ENCODE assay signal across 8 cellular contexts in genomic region chr3:133926736-133927542, GRCh38. TPM values are rescaled to one million over a fixed set of nuclear protein-coding genes. Genes with fewer than 3 reads are reported as not detected.
DNase-seq lines count a peak whose midpoint lies in the region; ATAC-seq and TF ChIP-seq lines count a peak whose summit lies in the region.

No MANE protein-coding gene starts in this region.

- ATAC-seq in GM21515 (IDR thresholded peaks at IDR 0.05; ENCODE audit: unreplicated experiment) (peak; percentile 6), GM18505 (IDR thresholded peaks at IDR 0.05; ENCODE audit: unreplicated experiment) (no peak)

- H3F3A ChIP-seq in SU-DHL-6 (ENCODE audit: insufficient read depth), result no peaks in the 10 kb centered on the region

- H3K27me3 ChIP-seq in BLaER1, result no peaks in the 10 kb centered on the region
- no peaks in the 10 kb centered on the region for H3K27me3 ChIP-seq in SU-DHL-6 (ENCODE audit: low read length)
- H3K27me3 ChIP-seq in left ventricle myocardium inferior (ENCODE audit: low read depth), result no peaks in the 10 kb centered on the region
- no peaks in the 10 kb centered on the region for H3K27me3 ChIP-seq in skeletal muscle satellite cell (ENCODE audit: control insufficient read depth, insufficient read depth, low read length)

- TF ChIP-seq POLR2A in GM18505 (IDR thresholded peaks at IDR 0.05; ENCODE audit: borderline replicate concordance, extremely low read depth, insufficient read depth, insufficient read length), result no peak

- H3K79me2 ChIP-seq in SU-DHL-6 (ENCODE audit: insufficient read depth, low read length), result no peaks in the 10 kb centered on the region

- H3K9me2 ChIP-seq in SU-DHL-6 (replicated peaks; ENCODE audit: insufficient read depth, low read length), result no peaks in the 10 kb centered on the region

- H3K4me1 ChIP-seq in BLaER1 (peaks cover 6% of the 10 kb centered on the region), left ventricle myocardium inferior (peaks cover 12% of the 10 kb centered on the region), skeletal muscle satellite cell (ENCODE audit: control insufficient read depth, insufficient read depth, low read length) (peaks cover 10% of the 10 kb centered on the region)

- H3K36me3 ChIP-seq in BLaER1 (no peaks in the 10 kb centered on the region), SU-DHL-6 (ENCODE audit: low read length) (no peaks in the 10 kb centered on the region), left ventricle myocardium inferior (no peaks in the 10 kb centered on the region), skeletal muscle satellite cell (ENCODE audit: insufficient read depth, low read length) (no peaks in the 10 kb centered on the region)

- intact Hi-C loops in left ventricle myocardium inferior (cut with micrococcal nuclease), result loop anchor here (5.0 kb wide), 1 partner anchor 110 kb away; no protein-coding TSS in a partner anchor

- H3K27ac ChIP-seq in BLaER1, result 0 out of 2 replicates have a peak overlapping the region, but pooled peaks have one; percentile 11
- no peak overlapping the region for H3K27ac ChIP-seq in SU-DHL-6 (ENCODE audit: low read depth, low read length)
- no peak overlapping the region for H3K27ac ChIP-seq in left ventricle myocardium inferior (replicated peaks)

- DNase-seq in left ventricle myocardium inferior, result no peak
- DNase-seq in GOT3 (lab: John Stamatoyannopoulos, UW), result no peak
- DNase-seq in T1000 (lab: John Stamatoyannopoulos, UW), result no peak

- H3K9me3 ChIP-seq in BLaER1, result no peaks in the 10 kb centered on the region
- no peaks in the 10 kb centered on the region for H3K9me3 ChIP-seq in SU-DHL-6 (ENCODE audit: insufficient read depth, low read length)
- H3K9me3 ChIP-seq in left ventricle myocardium inferior (replicated peaks), result no peaks in the 10 kb centered on the region
- H3K9me3 ChIP-seq in skeletal muscle satellite cell (replicated peaks; ENCODE audit: low read length), result no peaks in the 10 kb centered on the region

- H3K9ac ChIP-seq in BLaER1 (peak overlapping the region; percentile 59), SU-DHL-6 (ENCODE audit: low read length) (no peak overlapping the region), skeletal muscle satellite cell (ENCODE audit: low read depth, low read length) (peak overlapping the region; percentile 45)

- TF ChIP-seq CTCF in SU-DHL-6 (IDR thresholded peaks at IDR 0.05; ENCODE audit: insufficient read depth, low read length, poor library complexity, severe bottlenecking), result no peak
- TF ChIP-seq CTCF in left ventricle myocardium inferior (IDR thresholded peaks at IDR 0.05; ENCODE audit: borderline replicate concordance), result no peak

- H2AFZ ChIP-seq in SU-DHL-6 (ENCODE audit: low read depth, low read length, severe bottlenecking), result no peak overlapping the region

- H4K20me1 ChIP-seq in BLaER1 (no peaks in the 10 kb centered on the region), SU-DHL-6 (ENCODE audit: low read depth, low read length) (no peaks in the 10 kb centered on the region)

- H3K4me3 ChIP-seq in BLaER1, result peak overlapping the region; percentile 66
- H3K4me3 ChIP-seq in SU-DHL-6 (ENCODE audit: insufficient read depth, low read length, poor library complexity, severe bottlenecking), result no peak overlapping the region
- peak overlapping the region; percentile 75 for H3K4me3 ChIP-seq in left ventricle myocardium inferior
- peak overlapping the region; percentile 67 for H3K4me3 ChIP-seq in skeletal muscle satellite cell (ENCODE audit: low read length)

- peak overlapping the region; percentile 90 for H3K4me2 ChIP-seq in BLaER1
- peak overlapping the region; percentile 36 for H3K4me2 ChIP-seq in SU-DHL-6 (ENCODE audit: low read depth, low read length, poor library complexity, severe bottlenecking)
- peak overlapping the region; percentile 80 for H3K4me2 ChIP-seq in skeletal muscle satellite cell (ENCODE audit: low read length)

RNA-seq across cellular contexts. Expression of gene RAB6B, which starts 31.3 kb away (rescaled TPM):
- total RNA-seq in left ventricle myocardium inferior, result 59.1 TPM
- 0.44 and 1.8 TPM in 2 replicates for total RNA-seq in skeletal muscle satellite cell (2012; rRNA removed)

Comparison
In these comparisons a context has a peak if more than half of its experiments do, and no peak if none do; other contexts are left out.
1. H3K4me2 ChIP-seq: peak in every context shown above with its lines; median percentile 90 in BLaER1; 80 in skeletal muscle satellite cell; 36 in SU-DHL-6.